Comparison of ENCODE assay signal across 17 cellular contexts in the genomic region with DNA sequence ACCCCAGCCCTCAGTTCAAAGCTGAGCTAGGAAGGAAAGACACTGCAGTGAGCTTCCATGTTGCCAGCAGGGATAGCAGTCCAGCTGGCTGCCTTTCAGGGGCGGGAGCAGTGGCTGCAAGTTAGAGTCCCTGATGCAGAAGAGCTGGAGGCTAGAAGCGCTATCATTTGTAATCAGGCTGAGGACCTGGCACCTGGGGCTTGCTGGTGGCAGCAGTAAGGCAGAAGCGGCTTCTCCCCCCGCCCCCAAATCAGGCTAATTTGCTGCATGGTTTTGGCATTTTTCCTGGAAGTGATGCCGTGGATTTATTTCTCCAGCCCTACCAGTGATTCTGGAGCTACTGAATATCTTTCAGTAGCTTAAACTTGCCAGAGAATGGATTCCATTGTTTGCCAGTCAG.
DNase-seq lines count a peak whose midpoint lies in the region; ATAC-seq and TF ChIP-seq lines count a peak whose summit lies in the region.
"Had no signal": no experiment of that assay in that cellular context is flagged by ENCODE, and none has a peak within 500 bp of the region (broad histone marks: within the 10 kb centered on the region; RNA-seq: fewer than 3 reads in every experiment).

No MANE protein-coding gene starts in this region.

- H3K27ac ChIP-seq in right cardiac atrium (ENCODE audit: low read length): no peak overlapping the region
- H3K27ac ChIP-seq: coronary artery, pancreas, uterus had no signal

- no peaks in the 10 kb centered on the region for H3K4me1 ChIP-seq in right cardiac atrium (ENCODE audit: control insufficient read depth, insufficient read depth, low read length)
- H3K4me1 ChIP-seq: pancreas, uterus had no signal

- TF ChIP-seq CTCF in AG10803 (conservative IDR thresholded peaks at IDR 0.05; ENCODE audit: low read length) (no peak), astrocyte of the spinal cord (IDR thresholded peaks at IDR 0.05; ENCODE audit: low read depth, low read length) (no peak)

- WGBS in right cardiac atrium: 36% methylated on average over 5 of the region's 5 CpGs

- no peak overlapping the region for H3K4me3 ChIP-seq in AG10803 (ENCODE audit: low read length)
- H3K4me3 ChIP-seq in astrocyte of the spinal cord (ENCODE audit: low read depth, low read length): no peak overlapping the region
- no peak overlapping the region for H3K4me3 ChIP-seq in right cardiac atrium (ENCODE audit: low read length)
- H3K4me3 ChIP-seq: coronary artery, pancreas, uterus had no signal

- ATAC-seq in right cardiac atrium: no peak
- no peak for ATAC-seq in GM19395 (IDR thresholded peaks at IDR 0.05; ENCODE audit: unreplicated experiment)
- ATAC-seq: left lobe of liver; pancreas; stimulated activated naive CD8-positive, alpha-beta T cell treated with anti-CD3 and anti-CD28 coated beads, Interleukin-15, amount 100 ng/mL, for 72 hours had no signal

- intact Hi-C loops in right cardiac atrium (cut with DNase I): no loop called here

- H3K27me3 ChIP-seq in right cardiac atrium (ENCODE audit: control insufficient read depth, insufficient read depth): no peaks in the 10 kb centered on the region
- H3K27me3 ChIP-seq: uterus had no signal

- in situ Hi-C loops in astrocyte of the spinal cord (cut with HindIII; ENCODE audit: low sequenced_read_pairs): no loop called here

- DNase-seq in AG10803 (ENCODE audit: low read depth): peak; percentile 0
- peak; percentile 52 for DNase-seq in ELF-1 (ENCODE audit: low read depth, low spot score)
- peak; percentile 6 for DNase-seq in astrocyte of the spinal cord (ENCODE audit: low read depth, low spot score)
- DNase-seq in right cardiac atrium: peak; percentile 31 to 75 (median 63)
- no peak for DNase-seq in dermis blood vessel endothelial cell
- DNase-seq in inferior parietal cortex (ENCODE audit: extremely low spot score): no peak
- no peak for DNase-seq in stimulated activated naive CD4-positive, alpha-beta T cell (lab: John Stamatoyannopoulos, UW)
- DNase-seq: activated effector memory CD4-positive, alpha-beta T cell treated with anti-CD3 and anti-CD28 coated beads, Interleukin-2, amount 50 U/mL, for 16 hours; KG1; NCI-H1417; NCI-H748 treated with DMSO at 0.1 percent for 48 hours; pancreas; stimulated activated naive CD8-positive, alpha-beta T cell treated with anti-CD3 and anti-CD28 coated beads, Interleukin-15, amount 100 ng/mL, for 72 hours had no signal

- no peaks in the 10 kb centered on the region for H3K9me3 ChIP-seq in right cardiac atrium (ENCODE audit: control insufficient read depth, low read length)
- H3K9me3 ChIP-seq: pancreas, uterus had no signal

Comparison
In these comparisons a context has a peak if more than half of its experiments do, and no peak if none do; other contexts are left out.
1. DNase-seq: peak in AG10803 (single experiment), ELF-1 (single experiment), astrocyte of the spinal cord (single experiment) and right cardiac atrium (3 of 3); none in dermis blood vessel endothelial cell (single experiment), inferior parietal cortex (single experiment) and stimulated activated naive CD4-positive, alpha-beta T cell (0 of 6).